ENCODE assay signal across 22 cellular contexts in the genomic region with DNA sequence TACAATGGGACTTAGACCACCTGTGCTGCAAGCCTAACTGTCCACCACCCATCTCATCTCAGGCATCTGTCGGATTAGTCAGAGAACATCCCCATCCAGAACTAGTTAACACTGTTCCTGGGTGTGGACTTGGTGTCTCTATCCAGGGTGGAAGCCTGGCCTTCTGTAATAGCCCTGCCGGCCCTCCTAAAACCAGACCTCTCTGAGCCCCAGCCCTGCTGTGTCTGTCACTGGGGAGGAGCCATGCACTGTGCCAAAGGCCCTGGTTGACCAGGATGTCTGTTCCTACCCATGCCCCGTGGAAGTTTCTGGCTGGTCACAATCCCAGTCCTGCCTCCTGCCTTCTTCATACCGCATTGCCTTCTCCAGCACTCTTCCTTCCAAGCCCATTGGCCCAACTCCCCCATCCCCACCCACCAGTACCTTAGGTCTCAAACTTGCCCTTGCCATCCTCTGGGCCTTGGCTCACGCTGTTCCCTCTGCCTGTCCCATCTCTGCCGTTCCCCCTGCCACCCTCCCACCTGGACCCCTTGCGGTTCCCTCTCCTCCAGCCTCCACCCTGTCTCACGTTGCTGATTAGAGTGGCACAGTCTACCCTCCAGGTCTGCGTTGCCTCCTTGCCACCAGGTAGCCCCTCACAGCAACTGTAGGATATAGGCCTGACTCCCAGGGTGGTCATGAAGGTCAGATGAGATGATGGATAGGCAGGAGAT.
DNase-seq lines count a peak whose midpoint lies in the region; ATAC-seq, FAIRE-seq and TF ChIP-seq lines count a peak whose summit lies in the region.
"Had no signal": no experiment of that assay in that cellular context is flagged by ENCODE, and none has a peak within 500 bp of the region (broad histone marks: within the 10 kb centered on the region; RNA-seq: fewer than 3 reads in every experiment).

No MANE protein-coding gene starts in this region.

- no peak overlapping the region for H3K9ac ChIP-seq in H1 (replicated peaks in 1 of 4; ENCODE audit: extremely low read depth in 1 of 4, low read depth in 3 of 4, low read length in 3 of 4)
- H3K9ac ChIP-seq: GM23248 had no signal

- H4K20me1 ChIP-seq in H1 (replicated peaks in 1 of 2; ENCODE audit: control insufficient read depth in 1 of 2, insufficient read depth in 2 of 2, low read length in 2 of 2), result no peaks in the 10 kb centered on the region

- TF ChIP-seq CTCF in left ventricle myocardium inferior (IDR thresholded peaks at IDR 0.05; ENCODE audit: borderline replicate concordance) (no peak), H1 (IDR thresholded peaks at IDR 0.05; ENCODE audit: control extremely low read depth in 1 of 3, insufficient read depth in 1 of 3, low read depth in 1 of 3, low read length in 3 of 3) (no peak), Caco-2 (IDR thresholded peaks at IDR 0.05; ENCODE audit: insufficient read depth in 1 of 2, low read depth in 1 of 2, low read length in 1 of 2, severe bottlenecking in 1 of 2, unreplicated experiment in 1 of 2) (no peak)

- H2AFZ ChIP-seq in H1 (ENCODE audit: low read length), result no peak overlapping the region
- H2AFZ ChIP-seq: GM23248 had no signal

- no peak for TF ChIP-seq POLR2A in H1 (IDR thresholded peaks at IDR 0.05; ENCODE audit: control extremely low read depth in 1 of 2, low read depth in 2 of 2, low read length in 2 of 2)

- no peak overlapping the region for H4K5ac ChIP-seq in H1 (ENCODE audit: insufficient read length, low read depth, low read length)

- CTCF ChIA-PET in H1 (lab: Charles Lee; ENCODE audit: partially characterized antibody) (interaction anchor here (1.0 to 3.7 kb wide), 4 partner anchors 8 to 114 kb away, joined by 3 to 18 read pairs (median 10); no protein-coding TSS in a partner anchor), Caco-2 (lab: Charles Lee) (no interaction called here)

- no peak overlapping the region for H2BK120ac ChIP-seq in H1 (replicated peaks; ENCODE audit: low read depth, low read length)

- H3K27me3 ChIP-seq in left ventricle myocardium inferior (ENCODE audit: low read depth) (no peaks in the 10 kb centered on the region), H1 (replicated peaks in 1 of 4; ENCODE audit: control insufficient read depth in 3 of 4, extremely low read depth in 1 of 4, insufficient read depth in 3 of 4, low read length in 3 of 4) (no peaks in the 10 kb centered on the region), Caco-2 (replicated peaks; ENCODE audit: control insufficient read depth, insufficient read depth, low read length) (no peaks in the 10 kb centered on the region)

- H3K4me1 Mint-ChIP-seq in Caco-2 (ENCODE audit: low read depth, unreplicated experiment), result peaks cover 15% of the 10 kb centered on the region

- H3K9me3 ChIP-seq in left ventricle myocardium inferior (replicated peaks) (no peaks in the 10 kb centered on the region), H1 (ENCODE audit: insufficient read depth in 2 of 2, low read depth in 1 of 2, low read length in 1 of 2) (no peaks in the 10 kb centered on the region), Caco-2 (no peaks in the 10 kb centered on the region)

- no peak overlapping the region for H3K27ac Mint-ChIP-seq in Caco-2 (ENCODE audit: unreplicated experiment)

- no peak overlapping the region for H3K56ac ChIP-seq in H1 (replicated peaks; ENCODE audit: insufficient read length, low read depth, low read length)

- no peak overlapping the region for H3K14ac ChIP-seq in H1 (ENCODE audit: insufficient read length)

- no peak overlapping the region; the same call in 1 of the 2 replicates for H2BK20ac ChIP-seq in H1 (ENCODE audit: low read length)

- no peak overlapping the region for H3K27ac ChIP-seq in left ventricle myocardium inferior (replicated peaks)
- no peak overlapping the region for H3K27ac ChIP-seq in H1 (ENCODE audit: low read depth, low read length)
- H3K27ac ChIP-seq: GM23248, HL-60, SK-N-MC had no signal

- H3K79me1 ChIP-seq in H1 (ENCODE audit: low read depth, low read length), result peaks cover 2% of the 10 kb centered on the region; the same call in 1 of the 2 replicates

- POLR2A ChIA-PET in H1 (lab: Charles Lee; ENCODE audit: partially characterized antibody), result no interaction called here
- POLR2A ChIA-PET in Caco-2 (lab: Charles Lee), result no interaction called here

- H3K79me2 ChIP-seq in H1 (ENCODE audit: control insufficient read depth in 1 of 2, insufficient read depth in 2 of 2, low read length in 2 of 2), result no peaks in the 10 kb centered on the region

- no TSS peak for BruUV-seq in Caco-2 (replicated peaks; lab: Mats Ljungman, UMichigan)

- no peak overlapping the region; the same call in 1 of the 2 replicates for H2BK15ac ChIP-seq in H1 (ENCODE audit: low read length)

- intact Hi-C loops in left cardiac atrium (cut with DNase I) (no loop called here), left ventricle myocardium inferior (cut with micrococcal nuclease) (no loop called here), sciatic nerve (cut with DNase I) (no loop called here), Caco-2 (cut with micrococcal nuclease; ENCODE audit: unreplicated experiment) (no loop called here)

- no peaks in the 10 kb centered on the region for H3K36me3 ChIP-seq in left ventricle myocardium inferior
- no peaks in the 10 kb centered on the region for H3K36me3 ChIP-seq in H1 (ENCODE audit: control insufficient read depth in 2 of 4, insufficient read depth in 4 of 4, low read length in 3 of 4)
- no peaks in the 10 kb centered on the region for H3K36me3 ChIP-seq in Caco-2 (ENCODE audit: control insufficient read depth, insufficient read depth, low read length)

- H3K4ac ChIP-seq in H1 (replicated peaks; ENCODE audit: insufficient read length, low read depth, low read length), result no peak overlapping the region

- ATAC-seq in left cardiac atrium, result peak; percentile 10 to 38
- peak; percentile 23 for ATAC-seq in sciatic nerve
- ATAC-seq in HG03565 (IDR thresholded peaks at IDR 0.05; ENCODE audit: unreplicated experiment), result no peak

- FAIRE-seq in H1 (lab: Jason Lieb, UNC), result no peak
- FAIRE-seq: D721Med, G401.6, K562 had no signal

- no peak overlapping the region for H3K4me2 ChIP-seq in H1 (ENCODE audit: insufficient read depth in 1 of 2, low read depth in 2 of 2, low read length in 2 of 2)

- no peak for TF ChIP-seq RAD21 in H1 (IDR thresholded peaks at IDR 0.05 in 1 of 2, conservative IDR thresholded peaks at IDR 0.05 in 1 of 2; ENCODE audit: low read depth in 2 of 2, low read length in 2 of 2)

- TF ChIP-seq EP300 in H1 (IDR thresholded peaks at IDR 0.05; ENCODE audit: borderline replicate concordance in 1 of 2, low read depth in 2 of 2, low read length in 2 of 2), result no peak

- H3K18ac ChIP-seq in H1 (ENCODE audit: extremely low read depth, low read length), result no peak overlapping the region

- no peak overlapping the region for H3K4me3 ChIP-seq in left ventricle myocardium inferior
- H3K4me3 ChIP-seq in H1 (ENCODE audit: extremely low read depth in 1 of 4, insufficient read depth in 2 of 4, low read depth in 3 of 4, low read length in 4 of 4), result no peak overlapping the region
- no peak overlapping the region for H3K4me3 ChIP-seq in Caco-2 (ENCODE audit: low read depth, low read length)
- H3K4me3 ChIP-seq: GM23248, K562, SK-N-MC had no signal

- H3K36me3 Mint-ChIP-seq in Caco-2 (ENCODE audit: insufficient read depth, unreplicated experiment), result no peaks in the 10 kb centered on the region

- peaks cover 3% of the 10 kb centered on the region for H3K4me1 ChIP-seq in left ventricle myocardium inferior
- H3K4me1 ChIP-seq in H1 (replicated peaks in 1 of 4; ENCODE audit: control insufficient read depth in 3 of 4, insufficient read depth in 4 of 4, low read length in 3 of 4), result no peaks in the 10 kb centered on the region
- H3K4me1 ChIP-seq in Caco-2, result peaks cover 8% of the 10 kb centered on the region; the same call in 1 of the 2 replicates

- no peak for DNase-seq in left cardiac atrium
- no peak for DNase-seq in left ventricle myocardium inferior
- no peak for DNase-seq in H1 (ENCODE audit: low read depth in 1 of 2, low spot score in 2 of 2)
- DNase-seq in sciatic nerve (ENCODE audit: low spot score), result no peak
- DNase-seq in NK-92 (lab: John Stamatoyannopoulos, UW; ENCODE audit: unreplicated experiment), result no peak
- DNase-seq in Caco-2, result no peak
- no peak for DNase-seq in AG08396 (ENCODE audit: low spot score)
- DNase-seq: AML-193; DMS79 treated with DMSO at 0.1 percent for 48 hours; GM23248; NCI-H1092; NCI-H2107; NCI-H345; NCI-H526 treated with DMSO at 0.1 percent for 48 hours; NK-92 treated with Interleukin-12 subunit alpha and Interleukin-12 subunit beta, amount 100 ng/mL, for 24 hours; OCI-M1 had no signal

- 0 out of 2 replicates have a peak overlapping the region, but pooled peaks have one; percentile 10 for H2BK12ac ChIP-seq in H1 (ENCODE audit: low read depth, low read length)

- H3K9me3 Mint-ChIP-seq in Caco-2 (ENCODE audit: unreplicated experiment), result no peaks in the 10 kb centered on the region

- WGBS in H1 (ENCODE audit: extremely low coverage in 1 of 2, insufficient coverage in 1 of 2, insufficient read length in 1 of 2, insufficient replicate concordance in 2 of 2, low coverage in 1 of 2, low lambda C conversion rate in 2 of 2, missing lambda C conversion rate in 1 of 2), 2 experiments, result 84% methylated on average over 8 of the region's 9 CpGs; no CpG with 5 or more reads in 1 of the 2 experiments

- H3K27me3 Mint-ChIP-seq in Caco-2 (ENCODE audit: insufficient read depth, unreplicated experiment), result no peaks in the 10 kb centered on the region

- H3K23ac ChIP-seq in H1 (ENCODE audit: insufficient read length), result no peak overlapping the region

- no peak overlapping the region for H2BK5ac ChIP-seq in H1 (ENCODE audit: low read depth, low read length)

- H3K4me3 Mint-ChIP-seq in Caco-2 (ENCODE audit: unreplicated experiment), result no peak overlapping the region

- no peaks in the 10 kb centered on the region; the same call in 1 of the 2 replicates for H3K23me2 ChIP-seq in H1 (ENCODE audit: low read depth, low read length)

- H4K8ac ChIP-seq in H1 (ENCODE audit: extremely low read depth, insufficient read depth, low read length), result no peak overlapping the region

- no peak overlapping the region for H2AK5ac ChIP-seq in H1 (ENCODE audit: low read depth, low read length)

- H4K91ac ChIP-seq in H1 (replicated peaks; ENCODE audit: insufficient read length, low read length), result no peak overlapping the region

TF ChIP-seq in H1, 55 proteins besides CTCF, POLR2A, EP300 and RAD21 (continues in another document):
- TF ChIP-seq SUZ12 (IDR thresholded peaks at IDR 0.05; ENCODE audit: low read length) (no peak), NANOG (IDR thresholded peaks at IDR 0.05; ENCODE audit: insufficient read depth, low read depth, low read length, poor library complexity, severe bottlenecking) (no peak), TAF1 (IDR thresholded peaks at IDR 0.05; ENCODE audit: low read depth, low read length) (no peak), CTBP2 (IDR thresholded peaks at IDR 0.05; ENCODE audit: borderline replicate concordance, insufficient read depth, insufficient read length, low read length) (no peak), POLR2AphosphoS5 (IDR thresholded peaks at IDR 0.05; ENCODE audit: low read depth, low read length) (no peak), CEBPB (IDR thresholded peaks at IDR 0.05; ENCODE audit: low read depth, low read length) (no peak), ASH2L (IDR thresholded peaks at IDR 0.05; ENCODE audit: low read length) (no peak), KDM5A (IDR thresholded peaks at IDR 0.05; ENCODE audit: low read length) (no peak), BACH1 (IDR thresholded peaks at IDR 0.05; ENCODE audit: low read length) (no peak)
